In genomic region chr2:42792583-42793313, GRCh38 we compare ENCODE assay signal across 8 cellular contexts. TPM values are rescaled to one million over a fixed set of nuclear protein-coding genes. Genes with fewer than 3 reads are reported as not detected.
DNase-seq lines count a peak whose midpoint lies in the region; ATAC-seq and TF ChIP-seq lines count a peak whose summit lies in the region.

Gene HAAO, minus strand, starts transcription at chr2:42792583. Its CDS starts 47 bp downstream, at chr2:42792536.

- peaks cover 5% of the 10 kb centered on the region for H3K27me3 ChIP-seq in CD8-positive, alpha-beta T cell (ENCODE audit: insufficient read depth, low read length)
- H3K27me3 ChIP-seq in OCI-LY1 (ENCODE audit: insufficient read depth, low read length) (no peaks in the 10 kb centered on the region), muscle layer of duodenum (ENCODE audit: low read depth, low read length) (no peaks in the 10 kb centered on the region)

- H3K4me1 ChIP-seq in CD8-positive, alpha-beta T cell (ENCODE audit: insufficient read depth, low read length): peaks cover 15% of the 10 kb centered on the region
- H3K4me1 ChIP-seq in OCI-LY1 (ENCODE audit: insufficient read depth, low read length, severe bottlenecking) (peaks cover 63% of the 10 kb centered on the region), muscle layer of duodenum (ENCODE audit: control insufficient read depth in 1 of 2, insufficient read depth in 2 of 2, low read length in 2 of 2) (peaks cover 4 to 17% of the 10 kb centered on the region in 2 donors)

- peaks cover 37% of the 10 kb centered on the region for H3K4me1 Mint-ChIP-seq in CD8-positive, alpha-beta T cell (ENCODE audit: low read depth)

- no peak within 1 kb of the TSS for H2AFZ ChIP-seq in OCI-LY1 (ENCODE audit: low read length)

- CTCF ChIA-PET in CD8-positive, alpha-beta T cell (lab: Charles Lee): no interaction called here

- H3K9ac ChIP-seq in OCI-LY1 (ENCODE audit: low read length): peak within 1 kb of the TSS; percentile 74

- no peaks in the 10 kb centered on the region for H3K9me2 ChIP-seq in OCI-LY1 (ENCODE audit: low read depth, low read length)

- H3K27ac Mint-ChIP-seq in CD8-positive, alpha-beta T cell: peak within 1 kb of the TSS; percentile 72

- H3K4me3 ChIP-seq in CD8-positive, alpha-beta T cell (ENCODE audit: low read depth, low read length): peak within 1 kb of the TSS; percentile 55
- peak within 1 kb of the TSS; percentile 65 for H3K4me3 ChIP-seq in OCI-LY1 (ENCODE audit: low read depth, low read length, poor library complexity, severe bottlenecking)
- H3K4me3 ChIP-seq in muscle layer of duodenum (ENCODE audit: low read depth in 1 of 2, low read length in 2 of 2): peak within 1 kb of the TSS; percentile 65 to 82

- peak within 1 kb of the TSS; percentile 84 for H3K4me2 ChIP-seq in OCI-LY1 (ENCODE audit: low read length)

- H3F3A ChIP-seq in OCI-LY1 (ENCODE audit: insufficient read depth, low read length): 0 out of 2 replicates have a peak, but pooled peaks cover 6% of the 10 kb centered on the region

- POLR2A ChIA-PET in CD8-positive, alpha-beta T cell (lab: Charles Lee): interaction anchor here (3.5 kb wide), 1 partner anchor 17 kb away, joined by 23 read pairs; no protein-coding TSS in a partner anchor

- no peaks in the 10 kb centered on the region for H3K36me3 ChIP-seq in CD8-positive, alpha-beta T cell (ENCODE audit: insufficient read depth, low read length)
- H3K36me3 ChIP-seq in OCI-LY1 (ENCODE audit: insufficient read depth, low read length) (no peaks in the 10 kb centered on the region), muscle layer of duodenum (ENCODE audit: control insufficient read depth in 1 of 2, insufficient read depth in 2 of 2, low read length in 2 of 2) (no peaks in the 10 kb centered on the region)

- DNase-seq in CD8-positive, alpha-beta T cell: peak in 2 of 7 experiments; percentile 13 to 56
- no peak for DNase-seq in 8988T

- TF ChIP-seq CTCF in CD8-positive, alpha-beta T cell (IDR thresholded peaks at IDR 0.05): no peak
- peak; percentile 35; the same call in 1 of the 2 replicates for TF ChIP-seq CTCF in OCI-LY1 (IDR thresholded peaks at IDR 0.05; ENCODE audit: low read length)

- peak; percentile 54 for ATAC-seq in CD8-positive, alpha-beta T cell
- peak; percentile 37 for ATAC-seq in GM19438 (IDR thresholded peaks at IDR 0.05; ENCODE audit: low read depth, unreplicated experiment)
- peak; percentile 52 for ATAC-seq in esophagus mucosa
- ATAC-seq in GM21360 (IDR thresholded peaks at IDR 0.05; ENCODE audit: unreplicated experiment): no peak
- no peak for ATAC-seq in HG03457 (IDR thresholded peaks at IDR 0.05; ENCODE audit: unreplicated experiment)

- no peak within 1 kb of the TSS for H3K27ac ChIP-seq in CD8-positive, alpha-beta T cell (ENCODE audit: low read depth, low read length)
- H3K27ac ChIP-seq in OCI-LY1 (ENCODE audit: low read depth, low read length, poor library complexity, severe bottlenecking) (peak within 1 kb of the TSS; percentile 89), muscle layer of duodenum (ENCODE audit: low read length) (peak within 1 kb of the TSS; percentile 52)

- no peaks in the 10 kb centered on the region for H4K20me1 ChIP-seq in OCI-LY1 (ENCODE audit: insufficient read depth, low read length)

- peaks cover 31% of the 10 kb centered on the region for H3K27me3 Mint-ChIP-seq in CD8-positive, alpha-beta T cell (ENCODE audit: low read depth)

- H3K36me3 Mint-ChIP-seq in CD8-positive, alpha-beta T cell: no peaks in the 10 kb centered on the region

- H3K9me3 Mint-ChIP-seq in CD8-positive, alpha-beta T cell: no peaks in the 10 kb centered on the region

- no peaks in the 10 kb centered on the region for H3K79me2 ChIP-seq in OCI-LY1 (ENCODE audit: insufficient read depth, low read length)

- intact Hi-C loops in CD8-positive, alpha-beta T cell (cut with DNase I, micrococcal nuclease): loop anchor here in 1 of 2 experiments (2.0 kb wide), 1 partner anchor 18 kb away; no protein-coding TSS in a partner anchor

- no peaks in the 10 kb centered on the region for H3K9me3 ChIP-seq in CD8-positive, alpha-beta T cell (ENCODE audit: low read length)
- H3K9me3 ChIP-seq in OCI-LY1 (ENCODE audit: low read length): no peaks in the 10 kb centered on the region
- no peaks in the 10 kb centered on the region for H3K9me3 ChIP-seq in muscle layer of duodenum (ENCODE audit: control insufficient read depth in 1 of 2, low read length in 2 of 2)

- H3K4me3 Mint-ChIP-seq in CD8-positive, alpha-beta T cell: peak within 1 kb of the TSS; percentile 77

RNA-seq across cellular contexts. Expression of gene HAAO, which starts in this region (rescaled TPM):
- total RNA-seq in CD8-positive, alpha-beta T cell: not detected
- total RNA-seq in esophagus mucosa: 4.1 TPM

Comparison
In these comparisons a context has a peak if more than half of its experiments do, and no peak if none do; other contexts are left out.
1. Peak in ATAC-seq and H3K4me3 ChIP-seq in CD8-positive, alpha-beta T cell; RNA of the gene not detected or under 1 TPM.
2. ATAC-seq: peak in GM19438 (single experiment) and esophagus mucosa (single experiment); none in GM21360 (single experiment) and HG03457 (single experiment).
3. Peak in every context shown above with its lines, with median percentiles within 50 percentile points of each other: H3K4me3 ChIP-seq.